In genomic region chr14:58752782-58753181, GRCh38 we compare ENCODE assay signal across 10 cellular contexts.
DNase-seq lines count a peak whose midpoint lies in the region; ATAC-seq and TF ChIP-seq lines count a peak whose summit lies in the region.
"Had no signal": no experiment of that assay in that cellular context is flagged by ENCODE, and none has a peak within 500 bp of the region (broad histone marks: within the 10 kb centered on the region; RNA-seq: fewer than 3 reads in every experiment).

No MANE protein-coding gene starts in this region.

- intact Hi-C loops in CD14-positive monocyte (cut with micrococcal nuclease) = no loop called here

- ATAC-seq in omental fat pad (ENCODE audit: low FRiP score) (peak; percentile 46), GM19452 (IDR thresholded peaks at IDR 0.05; ENCODE audit: unreplicated experiment) (no peak), GM21529 (IDR thresholded peaks at IDR 0.05; ENCODE audit: unreplicated experiment) (no peak)
- ATAC-seq: stimulated activated naive CD8-positive, alpha-beta T cell treated with anti-CD3 and anti-CD28 coated beads, Interleukin-15, Interleukin-2, amounts not matched to agents 100 U/mL and 50 U/mL, for 24 hours had no signal

- H3K36me3 Mint-ChIP-seq in CD14-positive monocyte = peaks cover 0 to 4% of the 10 kb centered on the region in 2 donors

- H3K27ac Mint-ChIP-seq in CD14-positive monocyte = peak overlapping the region; percentile 87 to 95 (median 92)

- peak; percentile 60 for DNase-seq in CD14-positive monocyte (ENCODE audit: low spot score)
- peak; percentile 55 to 77 for DNase-seq in SHP77 (lab: John Stamatoyannopoulos, UW)
- peak; percentile 78 for DNase-seq in globus pallidus (ENCODE audit: low spot score)
- DNase-seq in omental fat pad (ENCODE audit: low spot score) = peak; percentile 37
- no peak for DNase-seq in iPS-NIHi7 (ENCODE audit: extremely low spot score)
- no peak for DNase-seq in NCI-H2107 (lab: John Stamatoyannopoulos, UW)
- DNase-seq: NCI-H1436; stimulated activated naive CD8-positive, alpha-beta T cell treated with anti-CD3 and anti-CD28 coated beads, Interleukin-15, Interleukin-2, amounts not matched to agents 100 U/mL and 50 U/mL, for 24 hours had no signal

- H3K4me1 Mint-ChIP-seq in CD14-positive monocyte = peaks cover 41% of the 10 kb centered on the region

- H3K27me3 Mint-ChIP-seq in CD14-positive monocyte (ENCODE audit: low read depth in 3 of 3) = no peaks in the 10 kb centered on the region

- H3K9me3 Mint-ChIP-seq in CD14-positive monocyte = peaks cover 0 to 3% (median 0%) of the 10 kb centered on the region in 7 donors

- H3K4me3 Mint-ChIP-seq in CD14-positive monocyte = peak overlapping the region; percentile 68 to 87

- no peak for TF ChIP-seq CTCF in CD14-positive monocyte (IDR thresholded peaks at IDR 0.05)
- TF ChIP-seq CTCF in omental fat pad (IDR thresholded peaks at IDR 0.05) = no peak

Comparison
In these comparisons a context has a peak if more than half of its experiments do, and no peak if none do; other contexts are left out.
1. DNase-seq: peak in CD14-positive monocyte (single experiment), SHP77 (2 of 2), globus pallidus (single experiment) and omental fat pad (single experiment); none in iPS-NIHi7 (single experiment) and NCI-H2107 (single experiment).